ENCODE assay signal across 22 cellular contexts in the genomic region with DNA sequence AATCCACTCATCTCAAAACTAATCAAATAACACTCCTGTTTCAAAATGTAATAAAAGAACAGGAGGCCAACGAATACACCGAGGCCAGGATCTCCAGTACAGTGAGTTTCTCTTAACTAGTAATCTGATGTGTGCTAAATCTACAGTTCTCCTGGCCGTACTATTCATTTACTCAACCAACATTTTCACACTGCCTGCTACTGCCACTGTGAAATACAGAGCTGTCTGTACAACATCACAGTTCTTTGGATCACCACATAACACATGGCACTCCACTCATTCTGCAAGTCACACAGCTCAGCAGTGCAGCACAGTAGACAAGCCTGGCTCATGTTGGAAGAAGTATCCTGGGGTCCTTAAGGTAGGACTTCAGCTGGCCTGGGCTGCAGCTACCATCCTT.
"Had no signal": no experiment of that assay in that cellular context is flagged by ENCODE, and none has a peak within 500 bp of the region (broad histone marks: within the 10 kb centered on the region; RNA-seq: fewer than 3 reads in every experiment).

No MANE protein-coding gene starts in this region.

- H3K4me3 Mint-ChIP-seq: activated CD8-positive, alpha-beta T cell treated with anti-CD3 and anti-CD28 coated beads, Interleukin-2, amount 10 ng/mL, durations not matched to agents 7 days and 5 days; activated naive CD4-positive, alpha-beta T cell treated with anti-CD3 and anti-CD28 coated beads for 36 hours; natural killer cell treated with Interleukin-12 subunit alpha and Interleukin-12 subunit beta and Interleukin-15 and Interleukin-18, amount 100 ng/mL, for 72 hours; stimulated activated naive B cell treated with anti-CD40 and anti-IgM and Interleukin-4, amounts not matched to agents 10 μg/mL and 1 μg/mL and 100 μg/mL, for 72 hours; T-cell; T-helper 2 cell treated with Interferon-gamma antibody and Interleukin-4, amounts not matched to agents 5 μg/mL and 100 μg/mL, for 36 hours had no signal

- DNase-seq: activated CD4-positive, alpha-beta T cell treated with anti-CD3 and anti-CD28 coated beads for 1 hour; activated CD8-positive, alpha-beta T cell treated with anti-CD3 and anti-CD28 coated beads, Interleukin-2, amount 10 ng/mL, durations not matched to agents 7 days and 5 days; activated effector memory CD4-positive, alpha-beta T cell treated with anti-CD3 and anti-CD28 coated beads, Interleukin-2, amount 50 U/mL, for 16 hours; activated naive CD4-positive, alpha-beta T cell treated with anti-CD3 and anti-CD28 coated beads for 36 hours; central memory CD4-positive, alpha-beta T cell; foreskin fibroblast; left ventricle myocardium inferior; mucosa of descending colon; stimulated activated CD4-positive, alpha-beta T cell treated with anti-CD3 and anti-CD28 coated beads, Interleukin-1b, Interleukin-23, amount 100 ng/mL, for 48 hours; stimulated activated CD4-positive, alpha-beta T cell treated with anti-CD3 and anti-CD28 coated beads, Interleukin-4, amount 100 ng/mL, for 4 hours; stimulated activated CD8-positive, alpha-beta memory T cell treated with anti-CD3 and anti-CD28 coated beads, Interleukin-4, amount 100 ng/mL, for 48 hours; stimulated activated naive B cell treated with anti-CD40 and anti-IgM and Interleukin-4, amounts not matched to agents 10 μg/mL and 1 μg/mL and 100 μg/mL, for 72 hours; stomach; T-cell; tibial artery; upper lobe of right lung had no signal

- H3K9me3 ChIP-seq: breast epithelium, left ventricle myocardium inferior, mucosa of descending colon, right atrium auricular region, stomach, tibial artery, upper lobe of right lung had no signal

- H3K4me1 Mint-ChIP-seq: T-cell had no signal

- H3K4me3 ChIP-seq: breast epithelium, left ventricle myocardium inferior, lung, mucosa of descending colon, right atrium auricular region, smooth muscle cell, stomach, tibial artery, upper lobe of right lung had no signal

- H3K4me2 ChIP-seq: smooth muscle cell had no signal

- H3K27ac Mint-ChIP-seq: activated CD8-positive, alpha-beta T cell treated with anti-CD3 and anti-CD28 coated beads, Interleukin-2, amount 10 ng/mL, durations not matched to agents 7 days and 5 days; activated naive CD4-positive, alpha-beta T cell treated with anti-CD3 and anti-CD28 coated beads for 36 hours; natural killer cell treated with Interleukin-12 subunit alpha and Interleukin-12 subunit beta and Interleukin-15 and Interleukin-18, amount 100 ng/mL, for 72 hours; stimulated activated naive B cell treated with anti-CD40 and anti-IgM and Interleukin-4, amounts not matched to agents 10 μg/mL and 1 μg/mL and 100 μg/mL, for 72 hours; T-cell; T-helper 2 cell treated with Interferon-gamma antibody and Interleukin-4, amounts not matched to agents 5 μg/mL and 100 μg/mL, for 36 hours had no signal

- H3K27me3 ChIP-seq: breast epithelium, right atrium auricular region, stomach, tibial artery, upper lobe of right lung had no signal

- ATAC-seq: activated CD8-positive, alpha-beta T cell treated with anti-CD3 and anti-CD28 coated beads, Interleukin-2, amount 10 ng/mL, durations not matched to agents 7 days and 5 days; mucosa of descending colon; stimulated activated naive B cell treated with anti-CD40 and anti-IgM and Interleukin-4, amounts not matched to agents 10 μg/mL and 1 μg/mL and 100 μg/mL, for 72 hours; T-cell; upper lobe of right lung had no signal

- H3K27ac ChIP-seq: breast epithelium, left ventricle myocardium inferior, right atrium auricular region, stomach, tibial artery, upper lobe of right lung had no signal

- H3K4me1 ChIP-seq: breast epithelium, right atrium auricular region, stomach, tibial artery, upper lobe of right lung had no signal

- H3K36me3 ChIP-seq: breast epithelium had no signal

- H3K27me3 Mint-ChIP-seq: natural killer cell treated with Interleukin-12 subunit alpha and Interleukin-12 subunit beta and Interleukin-15 and Interleukin-18, amount 100 ng/mL, for 72 hours; stimulated activated naive B cell treated with anti-CD40 and anti-IgM and Interleukin-4, amounts not matched to agents 10 μg/mL and 1 μg/mL and 100 μg/mL, for 72 hours; T-cell had no signal

- H3K9me3 Mint-ChIP-seq: activated naive CD4-positive, alpha-beta T cell treated with anti-CD3 and anti-CD28 coated beads for 36 hours; natural killer cell treated with Interleukin-12 subunit alpha and Interleukin-12 subunit beta and Interleukin-15 and Interleukin-18, amount 100 ng/mL, for 72 hours; stimulated activated naive B cell treated with anti-CD40 and anti-IgM and Interleukin-4, amounts not matched to agents 10 μg/mL and 1 μg/mL and 100 μg/mL, for 72 hours; T-cell; T-helper 2 cell treated with Interferon-gamma antibody and Interleukin-4, amounts not matched to agents 5 μg/mL and 100 μg/mL, for 36 hours had no signal
